Comparison of ENCODE assay signal across 13 cellular contexts in genomic region chr1:244802041-244802440, GRCh38.
"Had no signal": no experiment of that assay in that cellular context is flagged by ENCODE, and none has a peak within 500 bp of the region (broad histone marks: within the 10 kb centered on the region; RNA-seq: fewer than 3 reads in every experiment).

No MANE protein-coding gene starts in this region.

- H3K9me3 Mint-ChIP-seq: activated CD8-positive, alpha-beta T cell treated with anti-CD3 and anti-CD28 coated beads for 36 hours; activated naive CD8-positive, alpha-beta T cell treated with anti-CD3 and anti-CD28 coated beads, Interleukin-2, amount 50 U/mL, for 24 hours; mesothelial cell of epicardium; stimulated activated naive B cell treated with anti-CD40 and anti-IgM and Interleukin-4, amounts not matched to agents 10 μg/mL and 1 μg/mL and 100 μg/mL, for 72 hours had no signal

- H3K4me1 Mint-ChIP-seq: mesothelial cell of epicardium had no signal

- H3K4me3 ChIP-seq: ascending aorta, right atrium auricular region, suprapubic skin, upper lobe of left lung had no signal

- H3K9me3 ChIP-seq: ascending aorta, right atrium auricular region, suprapubic skin, upper lobe of left lung had no signal

- DNase-seq: activated CD8-positive, alpha-beta T cell treated with anti-CD3 and anti-CD28 coated beads for 36 hours; activated naive CD4-positive, alpha-beta T cell treated with Interleukin-2 at 50 U/mL for 16 hours; activated naive CD8-positive, alpha-beta T cell treated with anti-CD3 and anti-CD28 coated beads, Interleukin-2, amount 50 U/mL, for 24 hours; kidney glomerular epithelial cell; posterior cingulate gyrus; stimulated activated CD4-positive, alpha-beta T cell treated with anti-CD3 and anti-CD28 coated beads, Interleukin-1b, Interleukin-23, amount 100 ng/mL, for 48 hours; stimulated activated naive B cell treated with anti-CD40 and anti-IgM and Interleukin-4, amounts not matched to agents 10 μg/mL and 1 μg/mL and 100 μg/mL, for 72 hours; upper lobe of left lung had no signal

- H3K27me3 ChIP-seq: ascending aorta, right atrium auricular region, suprapubic skin, upper lobe of left lung had no signal

- H3K4me3 Mint-ChIP-seq: activated CD8-positive, alpha-beta T cell treated with anti-CD3 and anti-CD28 coated beads for 36 hours; activated naive CD8-positive, alpha-beta T cell treated with anti-CD3 and anti-CD28 coated beads, Interleukin-2, amount 50 U/mL, for 24 hours; mesothelial cell of epicardium had no signal

- H3K36me3 Mint-ChIP-seq: mesothelial cell of epicardium; stimulated activated naive B cell treated with anti-CD40 and anti-IgM and Interleukin-4, amounts not matched to agents 10 μg/mL and 1 μg/mL and 100 μg/mL, for 72 hours had no signal

- FAIRE-seq: bronchial epithelial cell had no signal

- H3K36me3 ChIP-seq: ascending aorta, right atrium auricular region, suprapubic skin, upper lobe of left lung had no signal

- H3K4me1 ChIP-seq: ascending aorta, right atrium auricular region had no signal

- H3K27ac ChIP-seq: ascending aorta, right atrium auricular region, suprapubic skin, upper lobe of left lung had no signal

- H3K27me3 Mint-ChIP-seq: activated CD8-positive, alpha-beta T cell treated with anti-CD3 and anti-CD28 coated beads for 36 hours; activated naive CD8-positive, alpha-beta T cell treated with anti-CD3 and anti-CD28 coated beads, Interleukin-2, amount 50 U/mL, for 24 hours had no signal

- H3K27ac Mint-ChIP-seq: activated CD8-positive, alpha-beta T cell treated with anti-CD3 and anti-CD28 coated beads for 36 hours; activated naive CD8-positive, alpha-beta T cell treated with anti-CD3 and anti-CD28 coated beads, Interleukin-2, amount 50 U/mL, for 24 hours; mesothelial cell of epicardium; stimulated activated naive B cell treated with anti-CD40 and anti-IgM and Interleukin-4, amounts not matched to agents 10 μg/mL and 1 μg/mL and 100 μg/mL, for 72 hours had no signal
